ENCODE assay signal across 1 cellular context in the genomic region with DNA sequence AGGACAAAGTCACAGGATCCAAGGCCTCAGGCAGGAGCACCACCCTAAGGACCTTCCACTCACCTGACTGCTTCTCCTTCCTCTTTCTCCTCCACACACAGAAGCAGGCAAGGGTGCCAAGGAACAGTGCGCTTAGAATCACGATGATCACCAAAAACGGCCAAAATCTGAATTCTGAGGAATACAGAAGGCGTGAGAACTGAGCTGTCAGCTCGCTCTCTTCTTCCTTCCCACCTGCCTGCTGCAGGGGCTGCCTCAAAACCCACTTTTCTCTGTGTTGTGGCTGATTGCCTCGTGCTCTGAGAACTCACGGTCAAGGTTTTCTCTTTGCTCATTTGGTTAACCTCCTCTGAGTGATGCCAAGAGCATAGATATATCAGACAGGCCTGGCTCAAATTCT.
TF ChIP-seq lines count a peak whose summit lies in the region.

No MANE protein-coding gene starts in this region.

TF ChIP-seq in HepG2, 621 proteins besides CTCF, POLR2A, EP300 and RAD21:
- TF ChIP-seq ZNF589 (CRISPR knock-in tag; conservative IDR thresholded peaks at IDR 0.05) (no peak), ZNF496 (CRISPR knock-in tag; IDR thresholded peaks at IDR 0.05; ENCODE audit: insufficient replicate concordance) (no peak), ZSCAN20 (CRISPR knock-in tag; IDR thresholded peaks at IDR 0.05; ENCODE audit: borderline replicate concordance) (no peak), KAT8 (CRISPR knock-in tag; IDR thresholded peaks at IDR 0.05) (no peak), ZNF441 (CRISPR knock-in tag; IDR thresholded peaks at IDR 0.05; ENCODE audit: borderline replicate concordance) (no peak), ATF7 (IDR thresholded peaks at IDR 0.05) (no peak), ATF7 (CRISPR knock-in tag; IDR thresholded peaks at IDR 0.05) (no peak), DNMT3B (CRISPR knock-in tag; conservative IDR thresholded peaks at IDR 0.05) (no peak), REL (CRISPR knock-in tag; conservative IDR thresholded peaks at IDR 0.05) (no peak)
- TF ChIP-seq, protein P1, sequence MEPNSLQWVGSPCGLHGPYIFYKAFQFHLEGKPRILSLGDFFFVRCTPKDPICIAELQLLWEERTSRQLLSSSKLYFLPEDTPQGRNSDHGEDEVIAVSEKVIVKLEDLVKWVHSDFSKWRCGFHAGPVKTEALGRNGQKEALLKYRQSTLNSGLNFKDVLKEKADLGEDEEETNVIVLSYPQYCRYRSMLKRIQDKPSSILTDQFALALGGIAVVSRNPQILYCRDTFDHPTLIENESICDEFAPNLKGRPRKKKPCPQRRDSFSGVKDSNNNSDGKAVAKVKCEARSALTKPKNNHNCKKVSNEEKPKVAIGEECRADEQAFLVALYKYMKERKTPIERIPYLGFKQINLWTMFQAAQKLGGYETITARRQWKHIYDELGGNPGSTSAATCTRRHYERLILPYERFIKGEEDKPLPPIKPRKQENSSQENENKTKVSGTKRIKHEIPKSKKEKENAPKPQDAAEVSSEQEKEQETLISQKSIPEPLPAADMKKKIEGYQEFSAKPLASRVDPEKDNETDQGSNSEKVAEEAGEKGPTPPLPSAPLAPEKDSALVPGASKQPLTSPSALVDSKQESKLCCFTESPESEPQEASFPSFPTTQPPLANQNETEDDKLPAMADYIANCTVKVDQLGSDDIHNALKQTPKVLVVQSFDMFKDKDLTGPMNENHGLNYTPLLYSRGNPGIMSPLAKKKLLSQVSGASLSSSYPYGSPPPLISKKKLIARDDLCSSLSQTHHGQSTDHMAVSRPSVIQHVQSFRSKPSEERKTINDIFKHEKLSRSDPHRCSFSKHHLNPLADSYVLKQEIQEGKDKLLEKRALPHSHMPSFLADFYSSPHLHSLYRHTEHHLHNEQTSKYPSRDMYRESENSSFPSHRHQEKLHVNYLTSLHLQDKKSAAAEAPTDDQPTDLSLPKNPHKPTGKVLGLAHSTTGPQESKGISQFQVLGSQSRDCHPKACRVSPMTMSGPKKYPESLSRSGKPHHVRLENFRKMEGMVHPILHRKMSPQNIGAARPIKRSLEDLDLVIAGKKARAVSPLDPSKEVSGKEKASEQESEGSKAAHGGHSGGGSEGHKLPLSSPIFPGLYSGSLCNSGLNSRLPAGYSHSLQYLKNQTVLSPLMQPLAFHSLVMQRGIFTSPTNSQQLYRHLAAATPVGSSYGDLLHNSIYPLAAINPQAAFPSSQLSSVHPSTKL (CRISPR knock-in tag; IDR thresholded peaks at IDR 0.05) = no peak
- TF ChIP-seq, protein P2, sequence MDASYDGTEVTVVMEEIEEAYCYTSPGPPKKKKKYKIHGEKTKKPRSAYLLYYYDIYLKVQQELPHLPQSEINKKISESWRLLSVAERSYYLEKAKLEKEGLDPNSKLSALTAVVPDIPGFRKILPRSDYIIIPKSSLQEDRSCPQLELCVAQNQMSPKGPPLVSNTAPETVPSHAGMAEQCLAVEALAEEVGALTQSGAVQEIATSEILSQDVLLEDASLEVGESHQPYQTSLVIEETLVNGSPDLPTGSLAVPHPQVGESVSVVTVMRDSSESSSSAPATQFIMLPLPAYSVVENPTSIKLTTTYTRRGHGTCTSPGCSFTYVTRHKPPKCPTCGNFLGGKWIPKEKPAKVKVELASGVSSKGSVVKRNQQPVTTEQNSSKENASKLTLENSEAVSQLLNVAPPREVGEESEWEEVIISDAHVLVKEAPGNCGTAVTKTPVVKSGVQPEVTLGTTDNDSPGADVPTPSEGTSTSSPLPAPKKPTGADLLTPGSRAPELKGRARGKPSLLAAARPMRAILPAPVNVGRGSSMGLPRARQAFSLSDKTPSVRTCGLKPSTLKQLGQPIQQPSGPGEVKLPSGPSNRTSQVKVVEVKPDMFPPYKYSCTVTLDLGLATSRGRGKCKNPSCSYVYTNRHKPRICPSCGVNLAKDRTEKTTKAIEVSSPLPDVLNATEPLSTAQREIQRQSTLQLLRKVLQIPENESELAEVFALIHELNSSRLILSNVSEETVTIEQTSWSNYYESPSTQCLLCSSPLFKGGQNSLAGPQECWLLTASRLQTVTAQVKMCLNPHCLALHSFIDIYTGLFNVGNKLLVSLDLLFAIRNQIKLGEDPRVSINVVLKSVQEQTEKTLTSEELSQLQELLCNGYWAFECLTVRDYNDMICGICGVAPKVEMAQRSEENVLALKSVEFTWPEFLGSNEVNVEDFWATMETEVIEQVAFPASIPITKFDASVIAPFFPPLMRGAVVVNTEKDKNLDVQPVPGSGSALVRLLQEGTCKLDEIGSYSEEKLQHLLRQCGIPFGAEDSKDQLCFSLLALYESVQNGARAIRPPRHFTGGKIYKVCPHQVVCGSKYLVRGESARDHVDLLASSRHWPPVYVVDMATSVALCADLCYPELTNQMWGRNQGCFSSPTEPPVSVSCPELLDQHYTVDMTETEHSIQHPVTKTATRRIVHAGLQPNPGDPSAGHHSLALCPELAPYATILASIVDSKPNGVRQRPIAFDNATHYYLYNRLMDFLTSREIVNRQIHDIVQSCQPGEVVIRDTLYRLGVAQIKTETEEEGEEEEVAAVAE (CRISPR knock-in tag; IDR thresholded peaks at IDR 0.05; ENCODE audit: borderline replicate concordance) = no peak
